25 cellular contexts compared by ENCODE assay signal in the genomic region with DNA sequence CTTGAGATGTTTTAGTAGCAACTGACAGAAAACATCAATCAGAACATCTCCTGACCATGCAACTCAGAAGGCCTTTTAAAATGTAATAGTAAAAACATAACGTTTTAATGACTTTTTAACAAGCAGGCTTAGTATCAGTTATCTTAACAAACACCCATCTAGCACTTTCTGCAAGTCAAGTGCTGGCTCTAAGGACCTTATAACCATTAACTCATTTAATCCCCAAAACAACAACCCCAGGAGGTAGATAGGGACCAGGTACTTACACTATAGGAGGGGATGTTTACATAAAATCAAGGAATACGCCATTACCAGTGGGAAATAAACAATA. TPM values are rescaled to one million over a fixed set of nuclear protein-coding genes. Genes with fewer than 3 reads are reported as not detected.
A peak's percentile ranks its signal among the peaks of the same experiment; 100 is the strongest.
DNase-seq lines count a peak whose midpoint lies in the region; ATAC-seq, FAIRE-seq and TF ChIP-seq lines count a peak whose summit lies in the region.
"Had no signal": no experiment of that assay in that cellular context is flagged by ENCODE, and none has a peak within 500 bp of the region (broad histone marks: within the 10 kb centered on the region; RNA-seq: fewer than 3 reads in every experiment).

No MANE protein-coding gene starts in this region.

- no peak overlapping the region for H4K5ac ChIP-seq in H1 (ENCODE audit: insufficient read length, low read depth, low read length)

- H3K14ac ChIP-seq in H1 (ENCODE audit: insufficient read length), result no peak overlapping the region

- H3K23me2 ChIP-seq in H1 (ENCODE audit: low read depth, low read length), result peaks cover 9% of the 10 kb centered on the region

- H3K4me3 Mint-ChIP-seq in T-helper 1 cell treated with Interleukin-12 subunit alpha and Interleukin-12 subunit beta and Interleukin-4 antibody, amounts not matched to agents 30 μg/mL and 1 μg/mL, for 36 hours, result peak overlapping the region; percentile 25
- H3K4me3 Mint-ChIP-seq: B cell; CD4-positive, alpha-beta T cell; HFFc6; T-helper 17 cell had no signal

- H3K4me1 ChIP-seq in HUES48 (ENCODE audit: control insufficient read depth, insufficient read depth, low read length), result peaks cover 23% of the 10 kb centered on the region
- H3K4me1 ChIP-seq in H1 (replicated peaks in 1 of 4; ENCODE audit: control insufficient read depth in 3 of 4, insufficient read depth in 4 of 4, low read length in 3 of 4), result peaks cover 0 to 4% (median 2%) of the 10 kb centered on the region in 4 experiments; a peak in 4 of 7 replicates
- H3K4me1 ChIP-seq: A549 had no signal

- POLR2A ChIA-PET in H1 (lab: Charles Lee; ENCODE audit: partially characterized antibody), result no interaction called here

- peaks cover 0 to 13% of the 10 kb centered on the region in 2 experiments for H4K20me1 ChIP-seq in H1 (replicated peaks in 1 of 2; ENCODE audit: control insufficient read depth in 1 of 2, insufficient read depth in 2 of 2, low read length in 2 of 2)

- peaks cover 37% of the 10 kb centered on the region for H3K4me1 Mint-ChIP-seq in T-helper 1 cell treated with Interleukin-12 subunit alpha and Interleukin-12 subunit beta and Interleukin-4 antibody, amounts not matched to agents 30 μg/mL and 1 μg/mL, for 36 hours (ENCODE audit: low read depth)

- WGBS in H1 (ENCODE audit: extremely low coverage in 1 of 2, insufficient coverage in 1 of 2, insufficient read length in 1 of 2, insufficient replicate concordance in 2 of 2, low coverage in 1 of 2, low lambda C conversion rate in 2 of 2, missing lambda C conversion rate in 1 of 2), 2 experiments, result 80% methylated on average over 2 of the region's 2 CpGs; no CpG with 5 or more reads in 1 of the 2 experiments

- H3K27ac Mint-ChIP-seq in T-helper 1 cell treated with Interleukin-12 subunit alpha and Interleukin-12 subunit beta and Interleukin-4 antibody, amounts not matched to agents 30 μg/mL and 1 μg/mL, for 36 hours, result no peak overlapping the region
- H3K27ac Mint-ChIP-seq: B cell; CD4-positive, alpha-beta T cell; HFFc6; T-helper 17 cell had no signal

- H2BK12ac ChIP-seq in H1 (ENCODE audit: low read depth, low read length), result no peak overlapping the region

- peaks cover 7% of the 10 kb centered on the region for H3K79me1 ChIP-seq in H1 (ENCODE audit: low read depth, low read length)

- H3K23ac ChIP-seq in H1 (ENCODE audit: insufficient read length), result no peak overlapping the region

- H2BK20ac ChIP-seq in H1 (ENCODE audit: low read length), result no peak overlapping the region

- H3K9me3 ChIP-seq in HUES48 (ENCODE audit: control insufficient read depth, insufficient read depth, low read length) (no peaks in the 10 kb centered on the region), H1 (ENCODE audit: insufficient read depth in 2 of 2, low read depth in 1 of 2, low read length in 1 of 2) (no peaks in the 10 kb centered on the region)
- H3K9me3 ChIP-seq: A549 had no signal

- no peak for DNase-seq in T-helper 1 cell
- no peak for DNase-seq in H1 (ENCODE audit: low read depth in 1 of 2, low spot score in 2 of 2)
- DNase-seq in GM12891 (ENCODE audit: insufficient read length, low spot score), result no peak
- no peak for DNase-seq in COR-L47 (lab: John Stamatoyannopoulos, UW)
- DNase-seq: Calu3; CD4-positive, alpha-beta T cell; DMS153; HFFc6; NCI-H1092 treated with DMSO at 0.1 percent for 48 hours; NCI-H146; NCI-H2029; NCI-H2171; NCI-H446; NCI-H526 treated with DMSO at 0.1 percent for 48 hours; OCI-M1; T-helper 17 cell had no signal

- H3K4me3 ChIP-seq in HUES48 (ENCODE audit: low read depth, low read length), result no peak overlapping the region
- H3K4me3 ChIP-seq in H1 (ENCODE audit: extremely low read depth in 1 of 4, insufficient read depth in 2 of 4, low read depth in 3 of 4, low read length in 4 of 4), result no peak overlapping the region
- H3K4me3 ChIP-seq: A549 had no signal

- no peak overlapping the region for H2AK5ac ChIP-seq in H1 (ENCODE audit: low read depth, low read length)

- TF ChIP-seq EP300 in H1 (IDR thresholded peaks at IDR 0.05; ENCODE audit: borderline replicate concordance in 1 of 2, low read depth in 2 of 2, low read length in 2 of 2), result no peak

- H3K18ac ChIP-seq in H1 (ENCODE audit: extremely low read depth, low read length), result no peak overlapping the region

- H3K9ac ChIP-seq in HUES48 (ENCODE audit: low read depth, low read length) (no peak overlapping the region), H1 (replicated peaks in 1 of 4; ENCODE audit: extremely low read depth in 1 of 4, low read depth in 3 of 4, low read length in 3 of 4) (no peak overlapping the region)

- peak overlapping the region; percentile 51; the same call in 1 of the 2 replicates for H4K8ac ChIP-seq in H1 (ENCODE audit: extremely low read depth, insufficient read depth, low read length)

- no peak overlapping the region for H3K4me2 ChIP-seq in H1 (ENCODE audit: insufficient read depth in 1 of 2, low read depth in 2 of 2, low read length in 2 of 2)
- H3K4me2 ChIP-seq: A549 had no signal

- H3K36me3 ChIP-seq in HUES48 (ENCODE audit: control insufficient read depth, insufficient read depth, low read length) (no peaks in the 10 kb centered on the region), H1 (ENCODE audit: control insufficient read depth in 2 of 4, insufficient read depth in 4 of 4, low read length in 3 of 4) (no peaks in the 10 kb centered on the region; a peak in 1 of 8 replicates)

- H2BK5ac ChIP-seq in H1 (ENCODE audit: low read depth, low read length), result no peak overlapping the region

- peaks cover 5% of the 10 kb centered on the region for H3K27me3 Mint-ChIP-seq in T-helper 1 cell treated with Interleukin-12 subunit alpha and Interleukin-12 subunit beta and Interleukin-4 antibody, amounts not matched to agents 30 μg/mL and 1 μg/mL, for 36 hours (ENCODE audit: low read depth)
- H3K27me3 Mint-ChIP-seq: T-helper 17 cell had no signal

- ATAC-seq in HG03175 (IDR thresholded peaks at IDR 0.05; ENCODE audit: unreplicated experiment), result no peak
- ATAC-seq: A549, T-helper 17 cell had no signal

- no peaks in the 10 kb centered on the region for H3K36me3 Mint-ChIP-seq in T-helper 1 cell treated with Interleukin-12 subunit alpha and Interleukin-12 subunit beta and Interleukin-4 antibody, amounts not matched to agents 30 μg/mL and 1 μg/mL, for 36 hours (ENCODE audit: low read depth)

- no peak overlapping the region for H3K56ac ChIP-seq in H1 (replicated peaks; ENCODE audit: insufficient read length, low read depth, low read length)

- H2BK15ac ChIP-seq in H1 (ENCODE audit: low read length), result no peak overlapping the region

- CTCF ChIA-PET in H1 (lab: Charles Lee; ENCODE audit: partially characterized antibody), result interaction anchor here (1.2 to 1.6 kb wide), 3 partner anchors 42 to 174 kb away, joined by 3 to 5 read pairs (median 3); no protein-coding TSS in a partner anchor

- no peak overlapping the region for H3K4ac ChIP-seq in H1 (replicated peaks; ENCODE audit: insufficient read length, low read depth, low read length)

- no peak overlapping the region for H2AFZ ChIP-seq in H1 (ENCODE audit: low read length)

- FAIRE-seq in H1 (lab: Jason Lieb, UNC) (no peak), GM12891 (lab: Jason Lieb, UNC) (no peak)
- FAIRE-seq: A549, G401.6, GM18507, GM19239, RCC 7860 had no signal

- H3K79me2 ChIP-seq in H1 (ENCODE audit: control insufficient read depth in 1 of 2, insufficient read depth in 2 of 2, low read length in 2 of 2), result peaks cover 0 to 7% of the 10 kb centered on the region in 2 experiments; a peak in 1 of 4 replicates

- no peak overlapping the region for H2BK120ac ChIP-seq in H1 (replicated peaks; ENCODE audit: low read depth, low read length)

- TF ChIP-seq CTCF in H1 (IDR thresholded peaks at IDR 0.05; ENCODE audit: control extremely low read depth in 1 of 3, insufficient read depth in 1 of 3, low read depth in 1 of 3, low read length in 3 of 3), result no peak

- TF ChIP-seq RAD21 in H1 (IDR thresholded peaks at IDR 0.05 in 1 of 2, conservative IDR thresholded peaks at IDR 0.05 in 1 of 2; ENCODE audit: low read depth in 2 of 2, low read length in 2 of 2), result no peak

- TF ChIP-seq POLR2A in H1 (IDR thresholded peaks at IDR 0.05; ENCODE audit: control extremely low read depth in 1 of 2, low read depth in 2 of 2, low read length in 2 of 2) (no peak), GM12891 (IDR thresholded peaks at IDR 0.05; ENCODE audit: low read depth, low read length) (no peak)

- H3K27ac ChIP-seq in HUES48 (ENCODE audit: low read depth, low read length), result peak overlapping the region; percentile 74
- H3K27ac ChIP-seq in H1 (ENCODE audit: low read depth, low read length), result no peak overlapping the region
- H3K27ac ChIP-seq: A549 had no signal

- H3K27me3 ChIP-seq in HUES48 (ENCODE audit: control insufficient read depth, insufficient read depth, low read length), result peaks cover 39% of the 10 kb centered on the region
- H3K27me3 ChIP-seq in H1 (replicated peaks in 1 of 4; ENCODE audit: control insufficient read depth in 3 of 4, extremely low read depth in 1 of 4, insufficient read depth in 3 of 4, low read length in 3 of 4), result peaks cover 0 to 8% (median 1%) of the 10 kb centered on the region in 4 experiments; a peak in 3 of 7 replicates

- no peaks in the 10 kb centered on the region for H3K9me3 Mint-ChIP-seq in T-helper 1 cell treated with Interleukin-12 subunit alpha and Interleukin-12 subunit beta and Interleukin-4 antibody, amounts not matched to agents 30 μg/mL and 1 μg/mL, for 36 hours
- H3K9me3 Mint-ChIP-seq: CD4-positive, alpha-beta T cell; HFFc6 had no signal

- no peak overlapping the region for H4K91ac ChIP-seq in H1 (replicated peaks; ENCODE audit: insufficient read length, low read length)

TF ChIP-seq in H1, 55 proteins besides CTCF, POLR2A, EP300 and RAD21:
- TF ChIP-seq SIRT6 (IDR thresholded peaks at IDR 0.05; ENCODE audit: low read length) (no peak), POU5F1 (IDR thresholded peaks at IDR 0.05; ENCODE audit: low read depth, low read length) (no peak), FOSL1 (IDR thresholded peaks at IDR 0.05; ENCODE audit: insufficient read depth, low read depth, low read length) (no peak)

TF ChIP-seq in GM12891, 5 proteins besides CTCF, POLR2A, EP300 and RAD21:
- no peak for TF ChIP-seq SPI1 (IDR thresholded peaks at IDR 0.05; ENCODE audit: low read depth, low read length)
- TF ChIP-seq POU2F2 (IDR thresholded peaks at IDR 0.05; ENCODE audit: low read depth, low read length), result no peak
- no peak for TF ChIP-seq PAX5 (IDR thresholded peaks at IDR 0.05; ENCODE audit: insufficient read depth, low read length, severe bottlenecking)
- no peak for TF ChIP-seq POLR2AphosphoS5 (IDR thresholded peaks at IDR 0.05; ENCODE audit: low read depth, low read length)
- no peak for TF ChIP-seq TAF1 (IDR thresholded peaks at IDR 0.05; ENCODE audit: low read depth, low read length)
TF ChIP-seq in GM12891: peak in this region for 0.

RNA-seq across cellular contexts. Expression of gene ROR2, which starts 41.8 kb away (rescaled TPM):
- total RNA-seq in H1 (2021; fragmentation: NEBNext Ultra II Directional; extraction: Animal tissue kit (Norgen Biotek cat#: 25700)), result 4.0 and 4.3 TPM in 2 replicates
- polyA plus RNA-seq in H1 (2011; rRNA removed), result 2.7 and 5.4 TPM in 2 replicates
- 3.3 TPM for polyA plus RNA-seq in H1 (2011; cell fraction: cytosol; rRNA removed)
- 4.9 TPM for polyA plus RNA-seq in H1 (2011; cell fraction: nucleus; rRNA removed)
- 2.2 to 3.4 TPM (median 2.9 TPM) in 4 replicates for polyA plus RNA-seq in H1 (2012, experiment 1 of 2)
- polyA plus RNA-seq in H1 (2012, experiment 2 of 2), result 2.7 TPM
- polyA plus RNA-seq in H1 (2013, experiment 1 of 2), result 5.8 TPM
- 6.1 TPM for polyA plus RNA-seq in H1 (2013, experiment 2 of 2)
- 3.7 and 4.4 TPM in 2 replicates for polyA minus RNA-seq in H1 (2011; rRNA and poly(A)+ RNA removed)
- 3.7 TPM for polyA minus RNA-seq in H1 (2011; cell fraction: cytosol; rRNA and poly(A)+ RNA removed)
- polyA minus RNA-seq in H1 (2011; cell fraction: nucleus; rRNA and poly(A)+ RNA removed), result 3.0 TPM
- polyA plus RNA-seq in GM12891 (2012; ENCODE audit: low read depth, missing spikeins), result 0.05 TPM
- total RNA-seq: Calu3; CD4-positive, alpha-beta T cell had no signal
